Comparison of ENCODE assay signal across 25 cellular contexts in genomic region chr3:185351371-185351770, GRCh38. TPM values are rescaled to one million over a fixed set of nuclear protein-coding genes. Genes with fewer than 3 reads are reported as not detected.
DNase-seq lines count a peak whose midpoint lies in the region; ATAC-seq, FAIRE-seq and TF ChIP-seq lines count a peak whose summit lies in the region.
"Had no signal": no experiment of that assay in that cellular context is flagged by ENCODE, and none has a peak within 500 bp of the region (broad histone marks: within the 10 kb centered on the region; RNA-seq: fewer than 3 reads in every experiment).

No MANE protein-coding gene starts in this region.

- no peak overlapping the region for H3K9ac ChIP-seq in GM23248

- 50 to 57% methylated on average over 2 of the region's 2 CpGs for WGBS in GM23248 (ENCODE audit: low coverage in 1 of 2, low lambda C conversion rate in 2 of 2, missing lambda C conversion rate in 2 of 2), 2 experiments

- DNase-seq in GM23248 (peak; percentile 58), RWPE2 (ENCODE audit: low spot score) (no peak), foreskin fibroblast (peak; percentile 21 to 65), urothelium cell line (ENCODE audit: low spot score) (peak; percentile 37), cardiac septum (ENCODE audit: low spot score) (no peak)
- DNase-seq in stimulated activated CD4-positive, alpha-beta T cell treated with anti-CD3 and anti-CD28 coated beads, Interleukin-1b, Interleukin-23, amount 100 ng/mL, for 48 hours, result no peak
- DNase-seq: activated B cell treated with CpG ODN at 0.5 μM for 24 hours; activated CD4-positive, alpha-beta T cell treated with anti-CD3 and anti-CD28 coated beads, Interleukin-2, amount 50 U/mL, for 4 hours; AML-193; caudate nucleus; CD4-positive, alpha-beta memory T cell; left lung; naive B cell; NCI-H2029 treated with DMSO at 0.1 percent for 48 hours; NCI-H226; NCI-H748 treated with DMSO at 0.1 percent for 48 hours; Right ventricle myocardium superior; stimulated activated CD4-positive, alpha-beta T cell treated with anti-CD3 and anti-CD28 coated beads, Interleukin-4, amount 100 ng/mL, for 1 hour; stimulated activated naive CD4-positive, alpha-beta T cell; testis had no signal

- in situ Hi-C loops in GM23248 (cut with MboI), result no loop called here

- H4K20me1 ChIP-seq in GM23248 (ENCODE audit: insufficient read depth), result no peaks in the 10 kb centered on the region

- H3K79me2 ChIP-seq in GM23248 (ENCODE audit: insufficient read depth), result no peaks in the 10 kb centered on the region

- H3K9me2 ChIP-seq in GM23248 (ENCODE audit: insufficient read depth), result no peaks in the 10 kb centered on the region

- no peak; the same call in 2 of the 3 replicates for ATAC-seq in RWPE2 (ENCODE audit: low read depth)
- ATAC-seq in HG03571 (IDR thresholded peaks at IDR 0.05; ENCODE audit: unreplicated experiment), result no peak
- ATAC-seq: left lung had no signal

- FAIRE-seq in urothelium cell line (lab: Jason Lieb, UNC), result no peak
- FAIRE-seq: endometrium, G401.6, GM18507 had no signal

- intact Hi-C loops in cardiac septum (cut with DNase I), result loop anchor here (5.0 kb wide), 1 partner anchor 206 kb away; no protein-coding TSS in a partner anchor

- peaks cover 11% of the 10 kb centered on the region for H3K4me1 ChIP-seq in GM23248 (ENCODE audit: insufficient read depth)
- peaks cover 12% of the 10 kb centered on the region for H3K4me1 ChIP-seq in RWPE2 (ENCODE audit: insufficient read depth, poor library complexity, severe bottlenecking)
- H3K4me1 ChIP-seq: left lung, testis had no signal

- H3F3A ChIP-seq in GM23248 (ENCODE audit: insufficient read depth), result peaks cover 6% of the 10 kb centered on the region

- no peak overlapping the region for H3K4me3 ChIP-seq in GM23248
- no peak overlapping the region for H3K4me3 ChIP-seq in RWPE2 (ENCODE audit: severe bottlenecking)
- no peak overlapping the region for H3K4me3 ChIP-seq in foreskin fibroblast (ENCODE audit: low read depth in 1 of 2, low read length in 2 of 2)
- H3K4me3 ChIP-seq: hepatocyte, left lung, testis had no signal

- H3K9me3 ChIP-seq in GM23248 (ENCODE audit: low read depth), result no peaks in the 10 kb centered on the region
- no peaks in the 10 kb centered on the region for H3K9me3 ChIP-seq in RWPE2 (ENCODE audit: severe bottlenecking)
- H3K9me3 ChIP-seq: left lung, testis had no signal

- TF ChIP-seq CTCF in RWPE2 (IDR thresholded peaks at IDR 0.05; ENCODE audit: poor library complexity, severe bottlenecking) (no peak), foreskin fibroblast (IDR thresholded peaks at IDR 0.05; ENCODE audit: low read depth, low read length) (no peak)

- no peaks in the 10 kb centered on the region for H3K27me3 ChIP-seq in GM23248 (replicated peaks; ENCODE audit: insufficient read depth)
- H3K27me3 ChIP-seq in RWPE2 (ENCODE audit: insufficient read depth, poor library complexity, severe bottlenecking), result no peaks in the 10 kb centered on the region
- H3K27me3 ChIP-seq: hepatocyte, left lung, testis had no signal

- no peak overlapping the region for H2AFZ ChIP-seq in GM23248
- H2AFZ ChIP-seq: hepatocyte had no signal

- no peak overlapping the region for H3K4me2 ChIP-seq in GM23248 (ENCODE audit: unreplicated experiment)
- H3K4me2 ChIP-seq: hepatocyte had no signal

- peak overlapping the region; percentile 42; the same call in 1 of the 2 replicates for H3K27ac ChIP-seq in GM23248
- H3K27ac ChIP-seq in RWPE2 (ENCODE audit: poor library complexity, severe bottlenecking), result peak overlapping the region; percentile 77
- H3K27ac ChIP-seq: hepatocyte, left lung, testis had no signal

- no peaks in the 10 kb centered on the region for H3K36me3 ChIP-seq in GM23248 (ENCODE audit: low read depth)
- no peaks in the 10 kb centered on the region for H3K36me3 ChIP-seq in RWPE2 (ENCODE audit: low read depth)
- H3K36me3 ChIP-seq: left lung had no signal

RNA-seq across cellular contexts. Expression of gene MAP3K13, which starts 11.6 kb away (rescaled TPM):
- 14.8 and 16.7 TPM in 2 replicates for total RNA-seq in GM23248 (2014; rRNA removed; shearing (Covaris generic))
- polyA plus RNA-seq in GM23248 (2016; fragmentation: Nextera tagmentation; extraction: Ambion mirVana), result 45.2 and 52.5 TPM in 2 replicates
- total RNA-seq in cardiac septum, result 9.0 TPM

Comparison
In these comparisons a context has a peak if more than half of its experiments do, and no peak if none do; other contexts are left out.
1. DNase-seq: peak in GM23248 (single experiment), foreskin fibroblast (2 of 2) and urothelium cell line (single experiment); none in RWPE2 (single experiment), cardiac septum (single experiment) and stimulated activated CD4-positive, alpha-beta T cell treated with anti-CD3 and anti-CD28 coated beads, Interleukin-1b, Interleukin-23, amount 100 ng/mL, for 48 hours (single experiment).